ENCODE assay signal across 32 cellular contexts in genomic region chr2:3489449-3490115, GRCh38. TPM values are rescaled to one million over a fixed set of nuclear protein-coding genes. Genes with fewer than 3 reads are reported as not detected.
DNase-seq lines count a peak whose midpoint lies in the region; FAIRE-seq and TF ChIP-seq lines count a peak whose summit lies in the region.
"Had no signal": no experiment of that assay in that cellular context is flagged by ENCODE, and none has a peak within 500 bp of the region (broad histone marks: within the 10 kb centered on the region; RNA-seq: fewer than 3 reads in every experiment).

No MANE protein-coding gene starts in this region.

- H3K79me2 ChIP-seq in OCI-LY1 (ENCODE audit: insufficient read depth, low read length) (no peaks in the 10 kb centered on the region), parathyroid adenoma (no peaks in the 10 kb centered on the region)

- H3K9me2 ChIP-seq in OCI-LY1 (ENCODE audit: low read depth, low read length): no peaks in the 10 kb centered on the region

- peak overlapping the region; percentile 62; the same call in 1 of the 2 replicates for H3K9ac ChIP-seq in OCI-LY1 (ENCODE audit: low read length)
- H3K9ac ChIP-seq in parathyroid adenoma: peak overlapping the region; percentile 37

- TF ChIP-seq CTCF in D721Med (IDR thresholded peaks at IDR 0.05; ENCODE audit: insufficient read depth, missing control alignments): no peak
- no peak for TF ChIP-seq CTCF in OCI-LY1 (IDR thresholded peaks at IDR 0.05; ENCODE audit: low read length)
- no peak for TF ChIP-seq CTCF in parathyroid adenoma (IDR thresholded peaks at IDR 0.05)
- no peak for TF ChIP-seq CTCF in mesothelial cell of epicardium (IDR thresholded peaks at IDR 0.05; ENCODE audit: unreplicated experiment)
- no peak for TF ChIP-seq CTCF in coronary artery (IDR thresholded peaks at IDR 0.05)

- peaks cover 17% of the 10 kb centered on the region for H3K4me1 Mint-ChIP-seq in mesothelial cell of epicardium
- H3K4me1 Mint-ChIP-seq: stimulated activated memory B cell treated with anti-CD40 and anti-IgM and Interleukin-4, amounts not matched to agents 10 μg/mL and 1 μg/mL and 100 μg/mL, for 72 hours had no signal

- H3K36me3 Mint-ChIP-seq in mesothelial cell of epicardium: peaks cover 11% of the 10 kb centered on the region
- H3K36me3 Mint-ChIP-seq: activated naive CD8-positive, alpha-beta T cell treated with anti-CD3 and anti-CD28 coated beads, Interleukin-2, amount 10 ng/mL, durations not matched to agents 7 days and 5 days had no signal

- H3K36me3 ChIP-seq in OCI-LY1 (ENCODE audit: insufficient read depth, low read length) (no peaks in the 10 kb centered on the region), parathyroid adenoma (ENCODE audit: control insufficient read depth, insufficient read depth, low read length) (no peaks in the 10 kb centered on the region)
- H3K36me3 ChIP-seq: SJCRH30 had no signal

- peaks cover 4% of the 10 kb centered on the region for H3K9me3 Mint-ChIP-seq in mesothelial cell of epicardium
- H3K9me3 Mint-ChIP-seq: activated CD4-positive, alpha-beta T cell treated with anti-CD3 and anti-CD28 coated beads, Interleukin-2, amount 10 ng/mL, durations not matched to agents 24 days and 14 days; activated naive CD8-positive, alpha-beta T cell treated with anti-CD3 and anti-CD28 coated beads, Interleukin-2, amount 10 ng/mL, durations not matched to agents 7 days and 5 days; stimulated activated memory B cell treated with anti-CD40 and anti-IgM and Interleukin-4, amounts not matched to agents 10 μg/mL and 1 μg/mL and 100 μg/mL, for 72 hours had no signal

- H3K4me3 Mint-ChIP-seq in mesothelial cell of epicardium: no peak overlapping the region
- H3K4me3 Mint-ChIP-seq: activated CD4-positive, alpha-beta T cell treated with anti-CD3 and anti-CD28 coated beads, Interleukin-2, amount 10 ng/mL, durations not matched to agents 24 days and 14 days; activated naive CD8-positive, alpha-beta T cell treated with anti-CD3 and anti-CD28 coated beads, Interleukin-2, amount 10 ng/mL, durations not matched to agents 7 days and 5 days; CD14-positive monocyte; stimulated activated memory B cell treated with anti-CD40 and anti-IgM and Interleukin-4, amounts not matched to agents 10 μg/mL and 1 μg/mL and 100 μg/mL, for 72 hours had no signal

- no peaks in the 10 kb centered on the region for H3K27me3 ChIP-seq in OCI-LY1 (ENCODE audit: insufficient read depth, low read length)
- no peaks in the 10 kb centered on the region for H3K27me3 ChIP-seq in parathyroid adenoma (ENCODE audit: control insufficient read depth, insufficient read depth, low read length)
- H3K27me3 ChIP-seq: esophagus squamous epithelium, foreskin keratinocyte, heart right ventricle, SJCRH30 had no signal

- no peaks in the 10 kb centered on the region for H3F3A ChIP-seq in OCI-LY1 (ENCODE audit: insufficient read depth, low read length)

- DNase-seq in D721Med (ENCODE audit: insufficient read length, low spot score): peak; percentile 8
- peak; percentile 53 for DNase-seq in left kidney (ENCODE audit: low read depth, low spot score)
- no peak for DNase-seq in mesothelial cell of epicardium (ENCODE audit: low spot score in 2 of 2, unreplicated experiment in 2 of 2)
- no peak for DNase-seq in NCI-H187 treated with DMSO at 0.1 percent for 48 hours (lab: John Stamatoyannopoulos, UW)
- no peak for DNase-seq in coronary artery (ENCODE audit: low spot score)
- DNase-seq in NCI-H774 (lab: John Stamatoyannopoulos, UW): no peak
- DNase-seq: activated CD4-positive, alpha-beta T cell treated with anti-CD3 and anti-CD28 coated beads, Interleukin-2, amount 10 ng/mL, durations not matched to agents 24 days and 14 days; activated CD8-positive, alpha-beta memory T cell treated with anti-CD3 and anti-CD28 coated beads for 24 hours; activated naive CD8-positive, alpha-beta T cell treated with anti-CD3 and anti-CD28 coated beads, Interleukin-2, amount 10 ng/mL, durations not matched to agents 7 days and 5 days; activated T-cell treated with anti-CD3 and anti-CD28 coated beads for 4 hours; Caco-2; central memory CD4-positive, alpha-beta T cell; DMS79; esophagus squamous epithelium; heart right ventricle; Kasumi-1; NCI-H1417 treated with DMSO at 0.1 percent for 48 hours; NCI-H2107; NCI-H345; NCI-H748 treated with DMSO at 0.1 percent for 48 hours; T1000 had no signal

- H3K4me1 ChIP-seq in OCI-LY1 (ENCODE audit: insufficient read depth, low read length, severe bottlenecking): peaks cover 48% of the 10 kb centered on the region
- H3K4me1 ChIP-seq in parathyroid adenoma: peaks cover 21% of the 10 kb centered on the region
- H3K4me1 ChIP-seq: Caco-2, foreskin keratinocyte, SJCRH30 had no signal

- no peak overlapping the region for H3K27ac Mint-ChIP-seq in mesothelial cell of epicardium
- H3K27ac Mint-ChIP-seq: activated CD4-positive, alpha-beta T cell treated with anti-CD3 and anti-CD28 coated beads, Interleukin-2, amount 10 ng/mL, durations not matched to agents 24 days and 14 days; activated naive CD8-positive, alpha-beta T cell treated with anti-CD3 and anti-CD28 coated beads, Interleukin-2, amount 10 ng/mL, durations not matched to agents 7 days and 5 days; stimulated activated memory B cell treated with anti-CD40 and anti-IgM and Interleukin-4, amounts not matched to agents 10 μg/mL and 1 μg/mL and 100 μg/mL, for 72 hours had no signal

- H2AFZ ChIP-seq in OCI-LY1 (ENCODE audit: low read length) (no peak overlapping the region), parathyroid adenoma (peak overlapping the region; percentile 99)

- no peaks in the 10 kb centered on the region for H3K27me3 Mint-ChIP-seq in mesothelial cell of epicardium (ENCODE audit: low read depth)
- H3K27me3 Mint-ChIP-seq: activated CD4-positive, alpha-beta T cell treated with anti-CD3 and anti-CD28 coated beads, Interleukin-2, amount 10 ng/mL, durations not matched to agents 24 days and 14 days; activated naive CD8-positive, alpha-beta T cell treated with anti-CD3 and anti-CD28 coated beads, Interleukin-2, amount 10 ng/mL, durations not matched to agents 7 days and 5 days; stimulated activated memory B cell treated with anti-CD40 and anti-IgM and Interleukin-4, amounts not matched to agents 10 μg/mL and 1 μg/mL and 100 μg/mL, for 72 hours had no signal

- H3K27ac ChIP-seq in OCI-LY1 (ENCODE audit: low read depth, low read length, poor library complexity, severe bottlenecking) (peak overlapping the region; percentile 86), parathyroid adenoma (peak overlapping the region; percentile 87), coronary artery (peak overlapping the region in 1 of 2 donors; percentile 26)
- H3K27ac ChIP-seq: esophagus squamous epithelium, foreskin keratinocyte, heart right ventricle, SJCRH30, skin epidermis, VCaP had no signal

- H4K20me1 ChIP-seq in OCI-LY1 (ENCODE audit: insufficient read depth, low read length): no peaks in the 10 kb centered on the region

- H3K4me3 ChIP-seq in OCI-LY1 (ENCODE audit: low read depth, low read length, poor library complexity, severe bottlenecking) (peak overlapping the region; percentile 36), parathyroid adenoma (ENCODE audit: low read depth, low read length) (no peak overlapping the region), coronary artery (no peak overlapping the region)
- H3K4me3 ChIP-seq: esophagus squamous epithelium, heart right ventricle, SJCRH30, skin epidermis had no signal

- H3K9me3 ChIP-seq in OCI-LY1 (ENCODE audit: low read length): no peaks in the 10 kb centered on the region
- H3K9me3 ChIP-seq in parathyroid adenoma (ENCODE audit: control insufficient read depth, low read length): no peaks in the 10 kb centered on the region
- H3K9me3 ChIP-seq: Caco-2, esophagus squamous epithelium, SJCRH30 had no signal

- H3K4me2 ChIP-seq in OCI-LY1 (ENCODE audit: low read length) (peak overlapping the region; percentile 40), parathyroid adenoma (ENCODE audit: low read length) (peak overlapping the region; percentile 59)

- no peak for FAIRE-seq in D721Med (lab: Jason Lieb, UNC)
- FAIRE-seq: G401.6, keratinocyte, RCC 7860 had no signal

RNA-seq across cellular contexts. Expression of gene ADI1, which starts 29.7 kb away (rescaled TPM):
- total RNA-seq in mesothelial cell of epicardium: 16.6 to 18.7 TPM (median 17.6 TPM) in 3 replicates

Comparison
In these comparisons a context has a peak if more than half of its experiments do, and no peak if none do; other contexts are left out.
1. DNase-seq: peak in D721Med (single experiment) and left kidney (single experiment); none in mesothelial cell of epicardium (0 of 2), NCI-H187 treated with DMSO at 0.1 percent for 48 hours (single experiment), coronary artery (single experiment) and NCI-H774 (single experiment).